ENCODE assay signal across 8 cellular contexts in genomic region chr3:194296448-194296831, GRCh38. TPM values are rescaled to one million over a fixed set of nuclear protein-coding genes. Genes with fewer than 3 reads are reported as not detected.
A peak's percentile ranks its signal among the peaks of the same experiment; 100 is the strongest.
DNase-seq lines count a peak whose midpoint lies in the region; ATAC-seq and TF ChIP-seq lines count a peak whose summit lies in the region.

No MANE protein-coding gene starts in this region.

- peak overlapping the region; percentile 50 for H3K4me3 Mint-ChIP-seq in osteocyte (ENCODE audit: unreplicated experiment)

- H3K36me3 Mint-ChIP-seq in osteocyte (ENCODE audit: unreplicated experiment) = no peaks in the 10 kb centered on the region

- ATAC-seq in HG03159 (IDR thresholded peaks at IDR 0.05; ENCODE audit: unreplicated experiment) (no peak), HG03521 (IDR thresholded peaks at IDR 0.05; ENCODE audit: unreplicated experiment) (no peak)

- peak overlapping the region; percentile 87 for H3K27ac ChIP-seq in SK-N-MC

- peak; percentile 86 for DNase-seq in Daoy (ENCODE audit: low read depth)
- DNase-seq in SK-N-MC (ENCODE audit: low read depth, low spot score) = peak; percentile 72
- DNase-seq in foreskin melanocyte = peak; percentile 79
- DNase-seq in osteocyte (ENCODE audit: extremely low spot score, unreplicated experiment) = no peak
- DNase-seq in inferior parietal cortex (ENCODE audit: extremely low spot score) = no peak
- no peak for DNase-seq in NCI-H748 treated with DMSO at 0.1 percent for 48 hours (lab: John Stamatoyannopoulos, UW)

- no peak for TF ChIP-seq CTCF in osteocyte (IDR thresholded peaks at IDR 0.05)

- H3K36me3 ChIP-seq in SK-N-MC (ENCODE audit: insufficient read depth, low read length) = no peaks in the 10 kb centered on the region

- H3K27ac Mint-ChIP-seq in osteocyte (ENCODE audit: unreplicated experiment) = peak overlapping the region; percentile 63

- H3K27me3 Mint-ChIP-seq in osteocyte (ENCODE audit: unreplicated experiment) = peaks cover 17% of the 10 kb centered on the region

- H3K4me3 ChIP-seq in SK-N-MC = peak overlapping the region; percentile 30

- H3K4me1 Mint-ChIP-seq in osteocyte (ENCODE audit: unreplicated experiment) = peaks cover 17% of the 10 kb centered on the region

- H3K9me3 ChIP-seq in SK-N-MC (ENCODE audit: low read depth, low read length) = no peaks in the 10 kb centered on the region

- no peaks in the 10 kb centered on the region for H3K9me3 Mint-ChIP-seq in osteocyte (ENCODE audit: unreplicated experiment)

- H3K9ac ChIP-seq in SK-N-MC (ENCODE audit: insufficient read length) = peak overlapping the region; percentile 54

RNA-seq across cellular contexts. Expression of gene CPN2, which starts 54.7 kb away (rescaled TPM):
- total RNA-seq in Daoy (2014; rRNA removed; shearing (Covaris generic)) = not detected in 2 replicates
- total RNA-seq in osteocyte = not detected in 2 replicates

Comparison
In these comparisons a context has a peak if more than half of its experiments do, and no peak if none do; other contexts are left out.
1. DNase-seq: peak in Daoy (single experiment), SK-N-MC (single experiment) and foreskin melanocyte (single experiment); none in osteocyte (single experiment), inferior parietal cortex (single experiment) and NCI-H748 treated with DMSO at 0.1 percent for 48 hours (single experiment).